ENCODE assay signal across 2 cellular contexts in the genomic region with DNA sequence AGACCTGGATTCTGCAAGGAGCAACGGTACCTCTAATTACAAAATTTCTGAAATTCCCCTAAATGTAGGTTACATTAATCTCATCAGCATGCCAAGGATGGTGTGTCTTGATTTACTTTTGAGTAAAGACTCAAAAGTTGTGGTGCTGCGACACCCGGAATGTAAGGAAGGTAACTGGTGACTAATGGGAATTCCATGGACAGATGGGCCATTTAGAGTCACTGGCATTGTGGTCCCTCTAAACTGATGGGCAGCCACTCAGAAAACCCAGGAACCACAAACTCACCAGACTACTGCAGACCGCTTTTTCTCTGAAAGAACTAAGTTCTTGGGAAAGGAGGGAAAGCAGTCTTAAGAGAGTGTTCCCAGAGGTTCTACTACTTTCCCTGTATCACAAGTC.
TF ChIP-seq lines count a peak whose summit lies in the region.

No MANE protein-coding gene starts in this region.

TF ChIP-seq in A549, 52 proteins besides CTCF, POLR2A, EP300 and RAD21 (continued from another document):
- TF ChIP-seq, protein P1, sequence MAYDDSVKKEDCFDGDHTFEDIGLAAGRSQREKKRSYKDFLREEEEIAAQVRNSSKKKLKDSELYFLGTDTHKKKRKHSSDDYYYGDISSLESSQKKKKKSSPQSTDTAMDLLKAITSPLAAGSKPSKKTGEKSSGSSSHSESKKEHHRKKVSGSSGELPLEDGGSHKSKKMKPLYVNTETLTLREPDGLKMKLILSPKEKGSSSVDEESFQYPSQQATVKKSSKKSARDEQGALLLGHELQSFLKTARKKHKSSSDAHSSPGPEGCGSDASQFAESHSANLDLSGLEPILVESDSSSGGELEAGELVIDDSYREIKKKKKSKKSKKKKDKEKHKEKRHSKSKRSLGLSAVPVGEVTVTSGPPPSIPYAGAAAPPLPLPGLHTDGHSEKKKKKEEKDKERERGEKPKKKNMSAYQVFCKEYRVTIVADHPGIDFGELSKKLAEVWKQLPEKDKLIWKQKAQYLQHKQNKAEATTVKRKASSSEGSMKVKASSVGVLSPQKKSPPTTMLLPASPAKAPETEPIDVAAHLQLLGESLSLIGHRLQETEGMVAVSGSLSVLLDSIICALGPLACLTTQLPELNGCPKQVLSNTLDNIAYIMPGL (CRISPR knock-in tag; IDR thresholded peaks at IDR 0.05; ENCODE audit: borderline replicate concordance) = no peak
- TF ChIP-seq FOSB (CRISPR knock-in tag; IDR thresholded peaks at IDR 0.05) (no peak), NFE2L2 (conservative IDR thresholded peaks at IDR 0.05; ENCODE audit: low read length) (no peak)

TF ChIP-seq in GM23338, 12 proteins besides CTCF, POLR2A, EP300 and RAD21 (continued from another document):
- TF ChIP-seq, protein P2, sequence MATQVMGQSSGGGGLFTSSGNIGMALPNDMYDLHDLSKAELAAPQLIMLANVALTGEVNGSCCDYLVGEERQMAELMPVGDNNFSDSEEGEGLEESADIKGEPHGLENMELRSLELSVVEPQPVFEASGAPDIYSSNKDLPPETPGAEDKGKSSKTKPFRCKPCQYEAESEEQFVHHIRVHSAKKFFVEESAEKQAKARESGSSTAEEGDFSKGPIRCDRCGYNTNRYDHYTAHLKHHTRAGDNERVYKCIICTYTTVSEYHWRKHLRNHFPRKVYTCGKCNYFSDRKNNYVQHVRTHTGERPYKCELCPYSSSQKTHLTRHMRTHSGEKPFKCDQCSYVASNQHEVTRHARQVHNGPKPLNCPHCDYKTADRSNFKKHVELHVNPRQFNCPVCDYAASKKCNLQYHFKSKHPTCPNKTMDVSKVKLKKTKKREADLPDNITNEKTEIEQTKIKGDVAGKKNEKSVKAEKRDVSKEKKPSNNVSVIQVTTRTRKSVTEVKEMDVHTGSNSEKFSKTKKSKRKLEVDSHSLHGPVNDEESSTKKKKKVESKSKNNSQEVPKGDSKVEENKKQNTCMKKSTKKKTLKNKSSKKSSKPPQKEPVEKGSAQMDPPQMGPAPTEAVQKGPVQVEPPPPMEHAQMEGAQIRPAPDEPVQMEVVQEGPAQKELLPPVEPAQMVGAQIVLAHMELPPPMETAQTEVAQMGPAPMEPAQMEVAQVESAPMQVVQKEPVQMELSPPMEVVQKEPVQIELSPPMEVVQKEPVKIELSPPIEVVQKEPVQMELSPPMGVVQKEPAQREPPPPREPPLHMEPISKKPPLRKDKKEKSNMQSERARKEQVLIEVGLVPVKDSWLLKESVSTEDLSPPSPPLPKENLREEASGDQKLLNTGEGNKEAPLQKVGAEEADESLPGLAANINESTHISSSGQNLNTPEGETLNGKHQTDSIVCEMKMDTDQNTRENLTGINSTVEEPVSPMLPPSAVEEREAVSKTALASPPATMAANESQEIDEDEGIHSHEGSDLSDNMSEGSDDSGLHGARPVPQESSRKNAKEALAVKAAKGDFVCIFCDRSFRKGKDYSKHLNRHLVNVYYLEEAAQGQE (IDR thresholded peaks at IDR 0.05; ENCODE audit: unreplicated experiment) = no peak
- TF ChIP-seq ZNF331 (CRISPR knock-in tag; IDR thresholded peaks at IDR 0.05; ENCODE audit: low read depth) (no peak), CREB1 (CRISPR knock-in tag; IDR thresholded peaks at IDR 0.05; ENCODE audit: low read depth) (no peak), STAT1 (IDR thresholded peaks at IDR 0.05; ENCODE audit: unreplicated experiment) (no peak), JUNB (IDR thresholded peaks at IDR 0.05; ENCODE audit: unreplicated experiment) (no peak), ZNF114 (CRISPR knock-in tag; IDR thresholded peaks at IDR 0.05) (no peak), EZH2 (IDR thresholded peaks at IDR 0.05; ENCODE audit: low read depth, unreplicated experiment) (no peak)
- TF ChIP-seq, protein P3, sequence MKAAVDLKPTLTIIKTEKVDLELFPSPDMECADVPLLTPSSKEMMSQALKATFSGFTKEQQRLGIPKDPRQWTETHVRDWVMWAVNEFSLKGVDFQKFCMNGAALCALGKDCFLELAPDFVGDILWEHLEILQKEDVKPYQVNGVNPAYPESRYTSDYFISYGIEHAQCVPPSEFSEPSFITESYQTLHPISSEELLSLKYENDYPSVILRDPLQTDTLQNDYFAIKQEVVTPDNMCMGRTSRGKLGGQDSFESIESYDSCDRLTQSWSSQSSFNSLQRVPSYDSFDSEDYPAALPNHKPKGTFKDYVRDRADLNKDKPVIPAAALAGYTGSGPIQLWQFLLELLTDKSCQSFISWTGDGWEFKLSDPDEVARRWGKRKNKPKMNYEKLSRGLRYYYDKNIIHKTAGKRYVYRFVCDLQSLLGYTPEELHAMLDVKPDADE (IDR thresholded peaks at IDR 0.05) = no peak
- TF ChIP-seq, protein P4, sequence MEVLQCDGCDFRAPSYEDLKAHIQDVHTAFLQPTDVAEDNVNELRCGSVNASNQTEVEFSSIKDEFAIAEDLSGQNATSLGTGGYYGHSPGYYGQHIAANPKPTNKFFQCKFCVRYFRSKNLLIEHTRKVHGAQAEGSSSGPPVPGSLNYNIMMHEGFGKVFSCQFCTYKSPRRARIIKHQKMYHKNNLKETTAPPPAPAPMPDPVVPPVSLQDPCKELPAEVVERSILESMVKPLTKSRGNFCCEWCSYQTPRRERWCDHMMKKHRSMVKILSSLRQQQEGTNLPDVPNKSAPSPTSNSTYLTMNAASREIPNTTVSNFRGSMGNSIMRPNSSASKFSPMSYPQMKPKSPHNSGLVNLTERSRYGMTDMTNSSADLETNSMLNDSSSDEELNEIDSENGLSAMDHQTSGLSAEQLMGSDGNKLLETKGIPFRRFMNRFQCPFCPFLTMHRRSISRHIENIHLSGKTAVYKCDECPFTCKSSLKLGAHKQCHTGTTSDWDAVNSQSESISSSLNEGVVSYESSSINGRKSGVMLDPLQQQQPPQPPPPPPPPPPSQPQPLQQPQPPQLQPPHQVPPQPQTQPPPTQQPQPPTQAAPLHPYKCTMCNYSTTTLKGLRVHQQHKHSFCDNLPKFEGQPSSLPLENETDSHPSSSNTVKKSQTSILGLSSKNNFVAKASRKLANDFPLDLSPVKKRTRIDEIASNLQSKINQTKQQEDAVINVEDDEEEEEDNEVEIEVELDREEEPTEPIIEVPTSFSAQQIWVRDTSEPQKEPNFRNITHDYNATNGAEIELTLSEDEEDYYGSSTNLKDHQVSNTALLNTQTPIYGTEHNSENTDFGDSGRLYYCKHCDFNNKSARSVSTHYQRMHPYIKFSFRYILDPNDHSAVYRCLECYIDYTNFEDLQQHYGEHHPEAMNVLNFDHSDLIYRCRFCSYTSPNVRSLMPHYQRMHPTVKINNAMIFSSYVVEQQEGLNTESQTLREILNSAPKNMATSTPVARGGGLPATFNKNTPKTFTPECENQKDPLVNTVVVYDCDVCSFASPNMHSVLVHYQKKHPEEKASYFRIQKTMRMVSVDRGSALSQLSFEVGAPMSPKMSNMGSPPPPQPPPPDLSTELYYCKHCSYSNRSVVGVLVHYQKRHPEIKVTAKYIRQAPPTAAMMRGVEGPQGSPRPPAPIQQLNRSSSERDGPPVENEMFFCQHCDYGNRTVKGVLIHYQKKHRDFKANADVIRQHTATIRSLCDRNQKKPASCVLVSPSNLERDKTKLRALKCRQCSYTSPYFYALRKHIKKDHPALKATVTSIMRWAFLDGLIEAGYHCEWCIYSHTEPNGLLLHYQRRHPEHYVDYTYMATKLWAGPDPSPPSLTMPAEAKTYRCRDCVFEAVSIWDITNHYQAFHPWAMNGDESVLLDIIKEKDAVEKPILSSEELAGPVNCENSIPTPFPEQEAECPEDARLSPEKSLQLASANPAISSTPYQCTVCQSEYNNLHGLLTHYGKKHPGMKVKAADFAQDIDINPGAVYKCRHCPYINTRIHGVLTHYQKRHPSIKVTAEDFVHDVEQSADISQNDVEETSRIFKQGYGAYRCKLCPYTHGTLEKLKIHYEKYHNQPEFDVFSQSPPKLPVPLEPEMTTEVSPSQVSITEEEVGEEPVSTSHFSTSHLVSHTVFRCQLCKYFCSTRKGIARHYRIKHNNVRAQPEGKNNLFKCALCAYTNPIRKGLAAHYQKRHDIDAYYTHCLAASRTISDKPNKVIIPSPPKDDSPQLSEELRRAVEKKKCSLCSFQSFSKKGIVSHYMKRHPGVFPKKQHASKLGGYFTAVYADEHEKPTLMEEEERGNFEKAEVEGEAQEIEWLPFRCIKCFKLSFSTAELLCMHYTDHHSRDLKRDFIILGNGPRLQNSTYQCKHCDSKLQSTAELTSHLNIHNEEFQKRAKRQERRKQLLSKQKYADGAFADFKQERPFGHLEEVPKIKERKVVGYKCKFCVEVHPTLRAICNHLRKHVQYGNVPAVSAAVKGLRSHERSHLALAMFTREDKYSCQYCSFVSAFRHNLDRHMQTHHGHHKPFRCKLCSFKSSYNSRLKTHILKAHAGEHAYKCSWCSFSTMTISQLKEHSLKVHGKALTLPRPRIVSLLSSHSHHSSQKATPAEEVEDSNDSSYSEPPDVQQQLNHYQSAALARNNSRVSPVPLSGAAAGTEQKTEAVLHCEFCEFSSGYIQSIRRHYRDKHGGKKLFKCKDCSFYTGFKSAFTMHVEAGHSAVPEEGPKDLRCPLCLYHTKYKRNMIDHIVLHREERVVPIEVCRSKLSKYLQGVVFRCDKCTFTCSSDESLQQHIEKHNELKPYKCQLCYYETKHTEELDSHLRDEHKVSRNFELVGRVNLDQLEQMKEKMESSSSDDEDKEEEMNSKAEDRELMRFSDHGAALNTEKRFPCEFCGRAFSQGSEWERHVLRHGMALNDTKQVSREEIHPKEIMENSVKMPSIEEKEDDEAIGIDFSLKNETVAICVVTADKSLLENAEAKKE (CRISPR knock-in tag; IDR thresholded peaks at IDR 0.05) = no peak
TF ChIP-seq in GM23338: peak in this region for 0.
